In genomic region chr1:55047611-55048010, GRCh38 we compare ENCODE assay signal across 1 cellular context.
TF ChIP-seq lines count a peak whose summit lies in the region.

No MANE protein-coding gene starts in this region.

TF ChIP-seq in GM23338, 12 proteins besides CTCF, POLR2A, EP300 and RAD21:
- TF ChIP-seq ZNF331 (CRISPR knock-in tag; IDR thresholded peaks at IDR 0.05; ENCODE audit: low read depth) (no peak), STAT1 (IDR thresholded peaks at IDR 0.05; ENCODE audit: unreplicated experiment) (no peak), ZNF114 (CRISPR knock-in tag; IDR thresholded peaks at IDR 0.05) (no peak), ZNF462 (CRISPR knock-in tag; IDR thresholded peaks at IDR 0.05) (no peak), JUNB (IDR thresholded peaks at IDR 0.05; ENCODE audit: unreplicated experiment) (no peak), NANOG (IDR thresholded peaks at IDR 0.05; ENCODE audit: borderline replicate concordance) (no peak), EZH2phosphoT487 (IDR thresholded peaks at IDR 0.05; ENCODE audit: unreplicated experiment) (no peak), REST (IDR thresholded peaks at IDR 0.05; ENCODE audit: unreplicated experiment) (no peak), ETS1 (IDR thresholded peaks at IDR 0.05) (no peak), POLR2AphosphoS5 (IDR thresholded peaks at IDR 0.05; ENCODE audit: low read depth) (no peak), EZH2 (IDR thresholded peaks at IDR 0.05; ENCODE audit: low read depth, unreplicated experiment) (no peak), CREB1 (CRISPR knock-in tag; IDR thresholded peaks at IDR 0.05; ENCODE audit: low read depth) (no peak)
TF ChIP-seq in GM23338: peak in this region for 0.
